In genomic region chr2:219000569-219000960, GRCh38 we compare ENCODE assay signal across 1 cellular context.
TF ChIP-seq lines count a peak whose summit lies in the region.

No MANE protein-coding gene starts in this region.

TF ChIP-seq in IMR-90, 13 proteins besides CTCF, POLR2A, EP300 and RAD21 (continued from another document):
- TF ChIP-seq, protein P1, sequence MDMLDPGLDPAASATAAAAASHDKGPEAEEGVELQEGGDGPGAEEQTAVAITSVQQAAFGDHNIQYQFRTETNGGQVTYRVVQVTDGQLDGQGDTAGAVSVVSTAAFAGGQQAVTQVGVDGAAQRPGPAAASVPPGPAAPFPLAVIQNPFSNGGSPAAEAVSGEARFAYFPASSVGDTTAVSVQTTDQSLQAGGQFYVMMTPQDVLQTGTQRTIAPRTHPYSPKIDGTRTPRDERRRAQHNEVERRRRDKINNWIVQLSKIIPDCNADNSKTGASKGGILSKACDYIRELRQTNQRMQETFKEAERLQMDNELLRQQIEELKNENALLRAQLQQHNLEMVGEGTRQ (IDR thresholded peaks at IDR 0.05; ENCODE audit: low read depth, low read length) = no peak
- TF ChIP-seq FOS (IDR thresholded peaks at IDR 0.05; ENCODE audit: low read depth, low read length) = no peak
- no peak for TF ChIP-seq CHD1 (IDR thresholded peaks at IDR 0.05; ENCODE audit: low read depth, low read length)
- no peak for TF ChIP-seq ELK1 (IDR thresholded peaks at IDR 0.05; ENCODE audit: borderline replicate concordance, low read depth, low read length)
- TF ChIP-seq RCOR1 (IDR thresholded peaks at IDR 0.05; ENCODE audit: insufficient replicate concordance, low read length) = no peak
- TF ChIP-seq RFX5 (IDR thresholded peaks at IDR 0.05; ENCODE audit: low read depth, low read length) = no peak
- TF ChIP-seq NFE2L2 (IDR thresholded peaks at IDR 0.05; ENCODE audit: low read depth, low read length) = no peak
- no peak for TF ChIP-seq MXI1 (IDR thresholded peaks at IDR 0.05; ENCODE audit: borderline replicate concordance, low read depth, low read length)
- TF ChIP-seq CEBPB (IDR thresholded peaks at IDR 0.05; ENCODE audit: low read depth, low read length) = no peak
